In genomic region chr13:40087021-40088002, GRCh38 we compare ENCODE assay signal across 14 cellular contexts.
DNase-seq lines count a peak whose midpoint lies in the region; FAIRE-seq and TF ChIP-seq lines count a peak whose summit lies in the region.
"Had no signal": no experiment of that assay in that cellular context is flagged by ENCODE, and none has a peak within 500 bp of the region (broad histone marks: within the 10 kb centered on the region; RNA-seq: fewer than 3 reads in every experiment).

No MANE protein-coding gene starts in this region.

- no peaks in the 10 kb centered on the region for H4K20me1 ChIP-seq in H1 (replicated peaks in 1 of 2; ENCODE audit: control insufficient read depth in 1 of 2, insufficient read depth in 2 of 2, low read length in 2 of 2)

- no peak overlapping the region for H2BK20ac ChIP-seq in H1 (ENCODE audit: low read length)

- H3K56ac ChIP-seq in H1 (replicated peaks; ENCODE audit: insufficient read length, low read depth, low read length): no peak overlapping the region

- peak overlapping the region; percentile 37; the same call in 1 of the 2 replicates for H2AFZ ChIP-seq in H1 (ENCODE audit: low read length)

- H3K27ac ChIP-seq in H1 (ENCODE audit: low read depth, low read length): no peak overlapping the region
- H3K27ac ChIP-seq: ascending aorta, RWPE1, suprapubic skin had no signal

- H4K8ac ChIP-seq in H1 (ENCODE audit: extremely low read depth, insufficient read depth, low read length): no peak overlapping the region

- H3K9me3 Mint-ChIP-seq in mesothelial cell of epicardium: no peaks in the 10 kb centered on the region
- H3K9me3 Mint-ChIP-seq: T-cell had no signal

- 73% methylated on average over 15 of the region's 16 CpGs; no CpG with 5 or more reads in 1 of the 2 experiments for WGBS in H1 (ENCODE audit: extremely low coverage in 1 of 2, insufficient coverage in 1 of 2, insufficient read length in 1 of 2, insufficient replicate concordance in 2 of 2, low coverage in 1 of 2, low lambda C conversion rate in 2 of 2, missing lambda C conversion rate in 1 of 2), 2 experiments

- TF ChIP-seq EP300 in H1 (IDR thresholded peaks at IDR 0.05; ENCODE audit: borderline replicate concordance in 1 of 2, low read depth in 2 of 2, low read length in 2 of 2): no peak

- H2BK12ac ChIP-seq in H1 (ENCODE audit: low read depth, low read length): no peak overlapping the region

- H3K36me3 Mint-ChIP-seq in mesothelial cell of epicardium: no peaks in the 10 kb centered on the region
- H3K36me3 Mint-ChIP-seq: T-cell had no signal

- no peak for FAIRE-seq in H1 (lab: Jason Lieb, UNC)

- H3K36me3 ChIP-seq in H1 (ENCODE audit: control insufficient read depth in 2 of 4, insufficient read depth in 4 of 4, low read length in 3 of 4): no peaks in the 10 kb centered on the region
- H3K36me3 ChIP-seq: ascending aorta, suprapubic skin had no signal

- peak overlapping the region; percentile 67 for H3K27ac Mint-ChIP-seq in mesothelial cell of epicardium
- H3K27ac Mint-ChIP-seq: T-cell had no signal

- no peak overlapping the region for H3K9ac ChIP-seq in H1 (replicated peaks in 1 of 4; ENCODE audit: extremely low read depth in 1 of 4, low read depth in 3 of 4, low read length in 3 of 4)

- POLR2A ChIA-PET in H1 (lab: Charles Lee; ENCODE audit: partially characterized antibody): no interaction called here

- H2BK5ac ChIP-seq in H1 (ENCODE audit: low read depth, low read length): no peak overlapping the region

- no peaks in the 10 kb centered on the region for H3K9me3 ChIP-seq in H1 (ENCODE audit: insufficient read depth in 2 of 2, low read depth in 1 of 2, low read length in 1 of 2)
- H3K9me3 ChIP-seq: ascending aorta, suprapubic skin had no signal

- no peak overlapping the region for H3K4ac ChIP-seq in H1 (replicated peaks; ENCODE audit: insufficient read length, low read depth, low read length)

- no peaks in the 10 kb centered on the region for H3K79me2 ChIP-seq in H1 (ENCODE audit: control insufficient read depth in 1 of 2, insufficient read depth in 2 of 2, low read length in 2 of 2)

- TF ChIP-seq POLR2A in H1 (IDR thresholded peaks at IDR 0.05; ENCODE audit: control extremely low read depth in 1 of 2, low read depth in 2 of 2, low read length in 2 of 2): no peak

- H2AK5ac ChIP-seq in H1 (ENCODE audit: low read depth, low read length): no peak overlapping the region

- H3K23me2 ChIP-seq in H1 (ENCODE audit: low read depth, low read length): peaks cover 2% of the 10 kb centered on the region; the same call in 1 of the 2 replicates

- H4K5ac ChIP-seq in H1 (ENCODE audit: insufficient read length, low read depth, low read length): no peak overlapping the region

- no peak overlapping the region for H2BK120ac ChIP-seq in H1 (replicated peaks; ENCODE audit: low read depth, low read length)

- TF ChIP-seq RAD21 in H1 (IDR thresholded peaks at IDR 0.05 in 1 of 2, conservative IDR thresholded peaks at IDR 0.05 in 1 of 2; ENCODE audit: low read depth in 2 of 2, low read length in 2 of 2): no peak

- peaks cover 0 to 10% (median 4%) of the 10 kb centered on the region in 4 experiments; a peak in 5 of 7 replicates for H3K4me1 ChIP-seq in H1 (replicated peaks in 1 of 4; ENCODE audit: control insufficient read depth in 3 of 4, insufficient read depth in 4 of 4, low read length in 3 of 4)
- H3K4me1 ChIP-seq: ascending aorta, suprapubic skin had no signal

- 0 out of 2 replicates have a peak overlapping the region, but pooled peaks have one; percentile 4 for H3K18ac ChIP-seq in H1 (ENCODE audit: extremely low read depth, low read length)

- H3K23ac ChIP-seq in H1 (ENCODE audit: insufficient read length): no peak overlapping the region

- no peaks in the 10 kb centered on the region for H3K27me3 Mint-ChIP-seq in mesothelial cell of epicardium (ENCODE audit: low read depth)
- H3K27me3 Mint-ChIP-seq: T-cell had no signal

- no peak overlapping the region for H3K4me3 Mint-ChIP-seq in mesothelial cell of epicardium
- H3K4me3 Mint-ChIP-seq: T-cell had no signal

- H3K4me2 ChIP-seq in H1 (ENCODE audit: insufficient read depth in 1 of 2, low read depth in 2 of 2, low read length in 2 of 2): no peak overlapping the region; a peak in 1 of 4 replicates

- H3K4me3 ChIP-seq in H1 (ENCODE audit: extremely low read depth in 1 of 4, insufficient read depth in 2 of 4, low read depth in 3 of 4, low read length in 4 of 4): no peak overlapping the region
- H3K4me3 ChIP-seq: ascending aorta, suprapubic skin had no signal

- CTCF ChIA-PET in H1 (lab: Charles Lee; ENCODE audit: partially characterized antibody): interaction anchor here (0.7 to 5.0 kb wide), 3 partner anchors 19 to 597 kb away, joined by 3 to 27 read pairs (median 4); no protein-coding TSS in a partner anchor

- H3K79me1 ChIP-seq in H1 (ENCODE audit: low read depth, low read length): no peaks in the 10 kb centered on the region

- TF ChIP-seq CTCF in H1 (IDR thresholded peaks at IDR 0.05; ENCODE audit: control extremely low read depth in 1 of 3, insufficient read depth in 1 of 3, low read depth in 1 of 3, low read length in 3 of 3) (no peak), mesothelial cell of epicardium (IDR thresholded peaks at IDR 0.05; ENCODE audit: unreplicated experiment) (no peak)

- peaks cover 24% of the 10 kb centered on the region for H3K4me1 Mint-ChIP-seq in mesothelial cell of epicardium
- H3K4me1 Mint-ChIP-seq: T-cell had no signal

- DNase-seq in DMS79 treated with DMSO at 0.1 percent for 48 hours (lab: John Stamatoyannopoulos, UW): peak; percentile 34
- peak; percentile 17 to 20 for DNase-seq in NCI-H1930 (lab: John Stamatoyannopoulos, UW)
- DNase-seq in H1 (ENCODE audit: low read depth in 1 of 2, low spot score in 2 of 2): no peak
- no peak for DNase-seq in mesothelial cell of epicardium (ENCODE audit: low spot score in 2 of 2, unreplicated experiment in 2 of 2)
- no peak for DNase-seq in amniotic stem cell (lab: John Stamatoyannopoulos, UW)
- no peak for DNase-seq in GDM1 (lab: John Stamatoyannopoulos, UW)
- no peak for DNase-seq in DMS153 (lab: John Stamatoyannopoulos, UW)
- no peak for DNase-seq in GOT3 (lab: John Stamatoyannopoulos, UW)
- DNase-seq: activated effector memory CD4-positive, alpha-beta T cell treated with Interleukin-2 at 50 U/mL for 16 hours; Karpas-422; T-cell had no signal

- no peak overlapping the region for H4K91ac ChIP-seq in H1 (replicated peaks; ENCODE audit: insufficient read length, low read length)

- H2BK15ac ChIP-seq in H1 (ENCODE audit: low read length): no peak overlapping the region

- no peak overlapping the region for H3K14ac ChIP-seq in H1 (ENCODE audit: insufficient read length)

- no peaks in the 10 kb centered on the region for H3K27me3 ChIP-seq in H1 (replicated peaks in 1 of 4; ENCODE audit: control insufficient read depth in 3 of 4, extremely low read depth in 1 of 4, insufficient read depth in 3 of 4, low read length in 3 of 4)
- H3K27me3 ChIP-seq: ascending aorta, suprapubic skin had no signal

TF ChIP-seq in H1, 55 proteins besides CTCF, POLR2A, EP300 and RAD21 (continues in another document):
- TF ChIP-seq CREB1 (IDR thresholded peaks at IDR 0.05) (no peak), TCF12 (IDR thresholded peaks at IDR 0.05; ENCODE audit: low read depth, low read length) (no peak), USF2 (IDR thresholded peaks at IDR 0.05; ENCODE audit: low read length) (no peak), RFX5 (IDR thresholded peaks at IDR 0.05; ENCODE audit: borderline replicate concordance, low read depth, low read length) (no peak), SUZ12 (IDR thresholded peaks at IDR 0.05; ENCODE audit: low read length) (no peak), EGR1 (IDR thresholded peaks at IDR 0.05; ENCODE audit: borderline replicate concordance, low read depth, low read length) (no peak), BACH1 (IDR thresholded peaks at IDR 0.05; ENCODE audit: low read length) (no peak), SP2 (IDR thresholded peaks at IDR 0.05; ENCODE audit: low read length) (no peak), TAF1 (IDR thresholded peaks at IDR 0.05; ENCODE audit: low read depth, low read length) (no peak)

Comparison
In these comparisons a context has a peak if more than half of its experiments do, and no peak if none do; other contexts are left out.
1. DNase-seq: peak in DMS79 treated with DMSO at 0.1 percent for 48 hours (single experiment) and NCI-H1930 (2 of 2); none in H1 (0 of 2), mesothelial cell of epicardium (0 of 2), amniotic stem cell (single experiment), GDM1 (single experiment), DMS153 (single experiment) and GOT3 (single experiment).